Comparison of ENCODE assay signal across 7 cellular contexts in the genomic region with DNA sequence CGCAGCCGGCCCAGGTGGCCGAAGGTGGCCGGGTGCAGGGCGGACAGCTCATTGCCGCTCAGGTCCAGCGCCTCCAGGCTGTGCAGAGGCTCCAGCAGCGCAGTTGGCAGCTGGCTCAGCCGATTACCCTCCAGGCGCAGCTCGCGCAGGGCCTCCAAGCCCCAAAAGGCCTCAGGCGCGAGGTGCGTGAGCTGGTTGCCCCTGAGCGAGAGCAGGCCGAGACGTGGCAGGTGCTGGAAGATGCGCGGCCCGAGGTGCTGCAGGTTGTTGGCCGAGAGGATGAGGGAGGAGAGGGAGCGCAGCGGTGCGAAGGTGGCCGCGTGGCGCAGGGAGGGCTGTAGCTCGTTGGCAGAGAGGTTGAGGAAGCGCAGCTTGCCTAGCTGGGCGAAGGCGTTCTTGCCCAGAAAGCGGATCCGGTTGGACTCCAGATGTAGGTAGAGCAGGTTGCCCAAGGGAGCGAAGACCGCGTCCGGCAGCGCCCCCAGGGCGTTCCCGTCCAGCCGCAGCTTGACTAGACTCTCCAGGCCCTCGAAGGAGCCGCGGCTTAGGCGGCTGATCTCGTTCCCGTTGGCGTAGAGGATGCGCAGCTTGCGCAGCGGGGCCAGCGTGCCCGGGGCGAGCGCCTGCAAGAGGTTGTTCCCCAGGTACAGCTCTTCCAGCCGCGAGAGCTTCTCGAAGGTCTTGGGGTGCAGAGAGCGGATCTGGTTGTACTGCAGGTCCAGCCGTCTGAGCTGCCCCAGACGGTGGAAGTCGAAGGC. TPM values are rescaled to one million over a fixed set of nuclear protein-coding genes. Genes with fewer than 3 reads are reported as not detected.
DNase-seq lines count a peak whose midpoint lies in the region; TF ChIP-seq lines count a peak whose summit lies in the region.

No MANE protein-coding gene starts in this region.

- H3K27ac Mint-ChIP-seq in neural crest cell (ENCODE audit: unreplicated experiment), result peak overlapping the region; percentile 16

- TF ChIP-seq CTCF in WERI-Rb-1 (IDR thresholded peaks at IDR 0.05; ENCODE audit: low read depth, low read length), result 0 out of 2 replicates have a peak, but pooled peaks have one; percentile 4
- no peak for TF ChIP-seq CTCF in fibroblast of villous mesenchyme (IDR thresholded peaks at IDR 0.05; ENCODE audit: insufficient read depth, low read depth, low read length)
- TF ChIP-seq CTCF in neural crest cell (conservative IDR thresholded peaks at IDR 0.05), result no peak

- H3K27ac ChIP-seq in WERI-Rb-1, result no peak overlapping the region

- peaks cover 36% of the 10 kb centered on the region for H3K27me3 ChIP-seq in H7 (ENCODE audit: control insufficient read depth, insufficient read depth, low read length)
- H3K27me3 ChIP-seq in WERI-Rb-1 (ENCODE audit: insufficient read depth, low read depth, severe bottlenecking), result peaks cover 96% of the 10 kb centered on the region

- peak overlapping the region; percentile 62 for H3K4me3 ChIP-seq in H7 (ENCODE audit: insufficient read depth, low read depth, low read length)
- H3K4me3 ChIP-seq in WERI-Rb-1 (ENCODE audit: low read depth, low read length), result peak overlapping the region; percentile 26
- peak overlapping the region; percentile 41 for H3K4me3 ChIP-seq in fibroblast of villous mesenchyme (ENCODE audit: low read depth, low read length)

- H3K9me3 Mint-ChIP-seq in neural crest cell, result no peaks in the 10 kb centered on the region

- peaks cover 20% of the 10 kb centered on the region for H3K27me3 Mint-ChIP-seq in neural crest cell (ENCODE audit: low read depth)

- no peaks in the 10 kb centered on the region for H3K9me3 ChIP-seq in WERI-Rb-1 (ENCODE audit: severe bottlenecking)

- H3K4me3 Mint-ChIP-seq in neural crest cell, result peak overlapping the region; percentile 95

- peaks cover 45% of the 10 kb centered on the region for H3K4me1 Mint-ChIP-seq in neural crest cell

- DNase-seq in H7 (peak; percentile 79), WERI-Rb-1 (peak; percentile 31), fibroblast of villous mesenchyme (ENCODE audit: low read depth) (no peak), neural crest cell (ENCODE audit: low read depth, low spot score) (peak; percentile 46), NCI-H128 (lab: John Stamatoyannopoulos, UW; ENCODE audit: unreplicated experiment) (no peak), epidermal melanocyte (ENCODE audit: insufficient read length, low spot score) (no peak)
- DNase-seq in effector CD8-positive, alpha-beta T cell (lab: John Stamatoyannopoulos, UW), result no peak

- H3K36me3 Mint-ChIP-seq in neural crest cell (ENCODE audit: low read depth), result no peaks in the 10 kb centered on the region

- H3K36me3 ChIP-seq in H7 (replicated peaks; ENCODE audit: control insufficient read depth, insufficient read depth, low read length) (no peaks in the 10 kb centered on the region), WERI-Rb-1 (no peaks in the 10 kb centered on the region)

RNA-seq across cellular contexts. Expression of a gene that starts 0.9 kb away (rescaled TPM):
- total RNA-seq in H7 (2014; rRNA removed; shearing (Covaris generic)), result 1.5 and 2.2 TPM in 2 replicates
- total RNA-seq in fibroblast of villous mesenchyme (under 0.01 and 1.9 TPM in 2 replicates), neural crest cell (60.7 and 61.5 TPM in 2 replicates)

Comparison
In these comparisons a context has a peak if more than half of its experiments do, and no peak if none do; other contexts are left out.
1. DNase-seq: peak in H7 (single experiment), WERI-Rb-1 (single experiment) and neural crest cell (single experiment); none in fibroblast of villous mesenchyme (single experiment), NCI-H128 (single experiment), effector CD8-positive, alpha-beta T cell (single experiment) and epidermal melanocyte (single experiment).
2. RNA of a gene that starts 0.9 kb away (total RNA-seq): 60.7 to 61.5 TPM in neural crest cell; 1.5 to 2.2 TPM in H7 and under 0.01 to 1.9 TPM in fibroblast of villous mesenchyme; every median in the first group is over 10 times any median in the second.
3. Peak in every context shown above with its lines, with median percentiles within 50 percentile points of each other: H3K4me3 ChIP-seq.